16 cellular contexts compared by ENCODE assay signal in the genomic region with DNA sequence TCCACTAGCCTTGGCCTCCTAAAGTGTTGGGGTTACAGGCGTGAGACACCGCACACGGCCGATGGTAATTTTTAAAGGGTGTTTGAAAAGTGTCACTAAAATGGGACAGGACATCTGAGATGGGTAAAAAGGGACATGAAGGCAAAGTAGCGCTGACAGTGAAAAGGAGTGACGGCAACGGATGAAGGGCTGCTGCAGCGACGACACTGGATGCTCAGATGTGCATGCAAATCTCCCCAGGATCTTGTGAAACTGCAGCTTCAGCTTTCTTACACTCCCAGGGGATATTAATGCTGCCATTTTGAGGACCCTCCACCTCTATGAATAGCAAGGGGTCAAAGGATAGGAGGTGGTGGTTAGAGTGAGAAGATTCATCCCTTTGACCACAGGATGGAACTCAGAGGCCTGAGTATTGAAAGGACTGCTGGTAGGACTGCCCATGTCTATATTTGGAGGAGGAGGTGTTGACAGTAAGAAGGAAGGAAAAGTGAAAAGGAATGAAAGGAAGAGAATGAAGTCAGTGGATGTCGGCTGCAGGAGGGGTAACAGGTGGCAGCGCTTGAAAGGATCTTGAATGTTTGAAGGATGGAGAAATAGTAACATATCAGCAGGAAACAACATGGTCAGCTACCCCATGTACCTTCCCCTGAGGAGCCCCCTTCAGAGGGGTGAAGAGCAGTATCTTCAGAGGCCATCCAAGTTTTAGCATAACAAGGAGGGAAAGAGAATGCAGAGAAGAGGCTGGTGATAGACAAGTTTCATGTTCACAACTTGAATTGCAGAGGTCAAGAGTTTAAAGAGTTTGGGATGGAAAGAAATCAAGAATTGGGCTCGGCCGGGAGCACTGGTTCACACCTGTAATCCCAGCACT.
"Had no signal": no experiment of that assay in that cellular context is flagged by ENCODE, and none has a peak within 500 bp of the region (broad histone marks: within the 10 kb centered on the region; RNA-seq: fewer than 3 reads in every experiment).

No MANE protein-coding gene starts in this region.

- H3K9me3 ChIP-seq: colonic mucosa, right lobe of liver had no signal

- H3K27me3 ChIP-seq: colonic mucosa, right lobe of liver had no signal

- H3K4me1 ChIP-seq: colonic mucosa, right lobe of liver had no signal

- H3K9me3 Mint-ChIP-seq: activated T-cell treated with anti-CD3 and anti-CD28 coated beads, Interleukin-2, amount 50 U/mL, for 4 hours; brain; nephron had no signal

- H3K36me3 Mint-ChIP-seq: activated naive CD8-positive, alpha-beta T cell had no signal

- H3K4me3 ChIP-seq: colonic mucosa, right lobe of liver had no signal

- H3K36me3 ChIP-seq: colonic mucosa had no signal

- ATAC-seq: activated T-cell treated with anti-CD3 and anti-CD28 coated beads, Interleukin-2, amount 50 U/mL, for 4 hours had no signal

- H3K4me1 Mint-ChIP-seq: nephron had no signal

- H3K4me3 Mint-ChIP-seq: activated naive CD8-positive, alpha-beta T cell; activated T-cell treated with anti-CD3 and anti-CD28 coated beads, Interleukin-2, amount 50 U/mL, for 4 hours; brain; nephron had no signal

- DNase-seq: activated CD4-positive, alpha-beta T cell treated with anti-CD3 and anti-CD28 coated beads, Interleukin-2, amount 50 U/mL, for 48 hours; activated gamma-delta T cell; activated T-cell treated with anti-CD3 and anti-CD28 coated beads, Interleukin-2, amount 50 U/mL, for 4 hours; amniotic stem cell; central memory CD4-positive, alpha-beta T cell; colonic mucosa; foreskin fibroblast; mesendoderm; occipital lobe; right lobe of liver; stimulated activated CD4-positive, alpha-beta T cell treated with anti-CD3 and anti-CD28 coated beads, Interleukin-1b, Interleukin-23, amount 100 ng/mL, for 48 hours; T1000 had no signal

- H3K27ac Mint-ChIP-seq: activated naive CD8-positive, alpha-beta T cell; nephron; progenitor cell of endocrine pancreas had no signal

- H3K27ac ChIP-seq: colonic mucosa, right lobe of liver had no signal

- H3K27me3 Mint-ChIP-seq: activated naive CD8-positive, alpha-beta T cell; brain; progenitor cell of endocrine pancreas had no signal
